Comparison of ENCODE assay signal across 12 cellular contexts in genomic region chr10:77195101-77195500, GRCh38.
DNase-seq lines count a peak whose midpoint lies in the region; ATAC-seq and TF ChIP-seq lines count a peak whose summit lies in the region.
"Had no signal": no experiment of that assay in that cellular context is flagged by ENCODE, and none has a peak within 500 bp of the region (broad histone marks: within the 10 kb centered on the region; RNA-seq: fewer than 3 reads in every experiment).

No MANE protein-coding gene starts in this region.

- peak overlapping the region; percentile 54 for H3K27ac ChIP-seq in GM23248
- no peak overlapping the region for H3K27ac ChIP-seq in foreskin keratinocyte
- H3K27ac ChIP-seq in smooth muscle cell (ENCODE audit: low read depth): peak overlapping the region; percentile 97

- in situ Hi-C loops in GM23248 (cut with MboI): no loop called here

- H4K20me1 ChIP-seq in GM23248 (ENCODE audit: insufficient read depth) (no peaks in the 10 kb centered on the region), smooth muscle cell (ENCODE audit: low read depth) (no peaks in the 10 kb centered on the region)

- no peak overlapping the region for H2AFZ ChIP-seq in GM23248
- H2AFZ ChIP-seq in smooth muscle cell (ENCODE audit: low read depth): no peak overlapping the region

- H3K9me2 ChIP-seq in GM23248 (ENCODE audit: insufficient read depth): no peaks in the 10 kb centered on the region

- H3K9me3 ChIP-seq in GM23248 (ENCODE audit: low read depth) (no peaks in the 10 kb centered on the region), smooth muscle cell (replicated peaks; ENCODE audit: low read depth) (no peaks in the 10 kb centered on the region)

- TF ChIP-seq CTCF in foreskin keratinocyte (conservative IDR thresholded peaks at IDR 0.05) (no peak), smooth muscle cell (IDR thresholded peaks at IDR 0.05; ENCODE audit: borderline replicate concordance, insufficient read depth, poor library complexity, severe bottlenecking) (no peak)

- H3F3A ChIP-seq in GM23248 (ENCODE audit: insufficient read depth) (peaks cover 21% of the 10 kb centered on the region; the same call in 1 of the 2 replicates), smooth muscle cell (ENCODE audit: low read depth) (peaks cover 28% of the 10 kb centered on the region)

- WGBS in GM23248 (ENCODE audit: low coverage in 1 of 2, low lambda C conversion rate in 2 of 2, missing lambda C conversion rate in 2 of 2), 2 experiments: 0 to 5% methylated on average over 2 of the region's 2 CpGs
- 2% methylated on average over 2 of the region's 2 CpGs for WGBS in smooth muscle cell (ENCODE audit: low lambda C conversion rate)

- H3K9ac ChIP-seq in GM23248 (peak overlapping the region; percentile 39), smooth muscle cell (ENCODE audit: low read depth) (peak overlapping the region; percentile 72)

- H3K79me2 ChIP-seq in GM23248 (ENCODE audit: insufficient read depth) (no peaks in the 10 kb centered on the region), smooth muscle cell (ENCODE audit: low read depth) (no peaks in the 10 kb centered on the region)

- no peak overlapping the region for H3K4me3 ChIP-seq in GM23248
- H3K4me3 ChIP-seq in smooth muscle cell: no peak overlapping the region

- H3K4me2 ChIP-seq in GM23248 (ENCODE audit: unreplicated experiment) (peak overlapping the region; percentile 32), smooth muscle cell (peak overlapping the region; percentile 57)

- H3K4me1 ChIP-seq in GM23248 (ENCODE audit: insufficient read depth) (peaks cover 14% of the 10 kb centered on the region), foreskin keratinocyte (peaks cover 10% of the 10 kb centered on the region), smooth muscle cell (ENCODE audit: low read depth) (peaks cover 3% of the 10 kb centered on the region)

- H3K36me3 ChIP-seq in GM23248 (ENCODE audit: low read depth) (no peaks in the 10 kb centered on the region), smooth muscle cell (ENCODE audit: low read depth) (no peaks in the 10 kb centered on the region)

- H3K27me3 ChIP-seq in GM23248 (replicated peaks; ENCODE audit: insufficient read depth): no peaks in the 10 kb centered on the region
- H3K27me3 ChIP-seq in foreskin keratinocyte: no peaks in the 10 kb centered on the region
- H3K27me3 ChIP-seq in smooth muscle cell (ENCODE audit: low read depth): no peaks in the 10 kb centered on the region

- DNase-seq in GM23248 (peak; percentile 88), amniotic epithelial cell (ENCODE audit: low read depth) (peak; percentile 93), foreskin keratinocyte (peak; percentile 79 to 88), smooth muscle cell (lab: John Stamatoyannopoulos, UW; ENCODE audit: unreplicated experiment) (no peak), activated T-cell treated with anti-CD3 and anti-CD28 coated beads for 4 hours (no peak), DMS53 treated with DMSO at 0.1 percent for 48 hours (lab: John Stamatoyannopoulos, UW; ENCODE audit: unreplicated experiment) (no peak), SW480 (ENCODE audit: low spot score) (no peak)
- DNase-seq: activated T-cell treated with anti-CD3 and anti-CD28 coated beads, Interleukin-2, amount 50 U/mL, for 72 hours; effector CD8-positive, alpha-beta T cell; left ventricle myocardium superior; stimulated activated CD8-positive, alpha-beta memory T cell treated with anti-CD3 and anti-CD28 coated beads, Interleukin-4, amount 100 ng/mL, for 48 hours had no signal

- ATAC-seq in foreskin keratinocyte (peak; percentile 95), HG03521 (IDR thresholded peaks at IDR 0.05; ENCODE audit: unreplicated experiment) (no peak)
- ATAC-seq: activated T-cell treated with anti-CD3 and anti-CD28 coated beads, Interleukin-2, amount 50 U/mL, for 72 hours; left ventricle myocardium superior had no signal

Comparison
In these comparisons a context has a peak if more than half of its experiments do, and no peak if none do; other contexts are left out.
1. DNase-seq: peak in GM23248 (single experiment), amniotic epithelial cell (single experiment) and foreskin keratinocyte (2 of 2); none in smooth muscle cell (single experiment), activated T-cell treated with anti-CD3 and anti-CD28 coated beads for 4 hours (single experiment), DMS53 treated with DMSO at 0.1 percent for 48 hours (single experiment) and SW480 (single experiment).